Comparison of ENCODE assay signal across 8 cellular contexts in the genomic region with DNA sequence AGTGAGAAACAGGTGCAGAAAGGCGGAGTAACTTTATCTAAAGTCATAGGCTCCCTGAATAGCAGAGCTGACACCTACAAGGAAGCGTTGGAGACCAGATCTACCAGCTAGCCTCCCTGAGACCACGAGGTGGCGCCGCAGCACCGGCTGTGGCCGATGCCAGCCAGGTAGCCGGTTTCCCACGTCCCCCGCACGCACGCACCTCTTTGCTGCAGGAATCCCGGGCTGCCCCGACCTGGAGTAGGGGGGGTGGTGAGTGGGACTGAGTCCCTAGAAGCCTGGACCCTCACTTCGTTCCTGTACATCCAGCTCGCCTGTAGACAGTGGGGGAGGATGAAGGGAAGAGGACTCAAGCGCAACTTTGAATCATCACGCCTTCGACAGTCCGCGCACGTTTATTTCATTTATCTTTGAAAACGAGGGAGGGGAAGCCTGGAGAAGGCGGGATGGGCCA. TPM values are rescaled to one million over a fixed set of nuclear protein-coding genes. Genes with fewer than 3 reads are reported as not detected.
A peak's percentile ranks its signal among the peaks of the same experiment; 100 is the strongest.
DNase-seq lines count a peak whose midpoint lies in the region; ATAC-seq and TF ChIP-seq lines count a peak whose summit lies in the region.

No MANE protein-coding gene starts in this region.

- no peak for TF ChIP-seq POLR2A in erythroblast (IDR thresholded peaks at IDR 0.05; ENCODE audit: low read length)

- no peak for ATAC-seq in HG02642 (IDR thresholded peaks at IDR 0.05; ENCODE audit: poor library complexity, unreplicated experiment)

- DNase-seq in DMS79 (lab: John Stamatoyannopoulos, UW) (peak; percentile 51), HUDEP-2 (lab: John Stamatoyannopoulos, UW; ENCODE audit: unreplicated experiment in 76 of 76) (peak in 67 of 76 experiments; percentile 5 to 81 (median 57)), OCI-M1 (lab: John Stamatoyannopoulos, UW) (peak; percentile 89), activated T-cell treated with anti-CD3 and anti-CD28 coated beads for 48 hours (ENCODE audit: low read depth) (peak; percentile 82), erythroblast (lab: John Stamatoyannopoulos, UW) (peak; percentile 77 to 90), mucosa of gallbladder (ENCODE audit: low spot score) (peak; percentile 85)
- peak; percentile 75 to 80 for DNase-seq in stimulated activated CD8-positive, alpha-beta memory T cell treated with anti-CD3 and anti-CD28 coated beads, Interleukin-2, amount 100 ng/mL, for 48 hours (ENCODE audit: low read depth in 2 of 2)

RNA-seq across cellular contexts. Expression of gene ELOVL3, which starts 3.7 kb away (rescaled TPM):
- not detected for total RNA-seq in mucosa of gallbladder

RNA-seq across cellular contexts. Expression of gene PITX3, which starts 11.5 kb away (rescaled TPM):
- total RNA-seq in mucosa of gallbladder = not detected

RNA-seq across cellular contexts. Expression of gene GBF1, which starts 15.5 kb away (rescaled TPM):
- 52.8 TPM for total RNA-seq in mucosa of gallbladder
